1 cellular context compared by ENCODE assay signal in the genomic region with DNA sequence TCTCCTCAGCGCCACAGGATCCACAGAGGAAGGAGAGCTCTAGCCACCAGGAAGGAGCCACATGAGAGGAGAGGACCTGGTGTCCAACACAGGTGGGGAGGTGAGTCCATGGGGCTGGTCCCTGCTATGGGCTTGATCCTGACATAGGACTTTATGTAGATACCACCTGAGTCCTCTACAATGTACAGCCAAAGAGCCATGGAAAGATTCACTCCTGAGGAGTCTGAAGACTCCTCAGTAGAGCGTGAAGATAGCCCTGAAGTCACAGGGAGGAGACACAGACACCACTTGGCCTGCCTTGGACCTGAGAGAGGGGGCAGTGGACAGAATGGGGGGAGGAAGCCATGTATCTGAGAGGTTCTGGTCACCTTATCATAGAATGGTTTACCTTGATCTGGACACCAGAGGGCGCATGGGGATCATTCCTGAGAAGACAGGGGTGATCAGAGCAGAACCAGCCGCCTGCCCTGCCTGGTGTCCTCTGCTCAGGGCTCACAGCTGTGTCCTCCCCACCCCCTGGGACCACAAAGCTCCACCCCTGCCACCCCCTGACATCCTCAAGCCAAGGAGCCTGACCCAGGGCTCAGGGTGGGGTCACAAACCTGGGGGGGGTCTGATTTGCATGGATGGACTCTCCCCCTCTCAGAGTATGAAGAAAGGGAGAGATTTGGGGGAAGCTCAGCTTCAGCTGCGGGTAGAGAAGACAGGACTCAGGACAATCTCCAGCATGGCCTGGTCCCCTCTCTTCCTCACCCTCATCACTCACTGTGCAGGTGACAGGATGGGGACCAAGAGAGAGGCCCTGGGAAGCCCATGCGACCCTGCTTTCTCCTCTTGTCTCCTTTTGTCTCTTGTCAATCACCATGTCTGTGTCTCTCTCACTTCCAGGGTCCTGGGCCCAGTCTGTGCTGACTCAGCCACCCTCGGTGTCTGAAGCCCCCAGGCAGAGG.
TF ChIP-seq lines count a peak whose summit lies in the region.

No MANE protein-coding gene starts in this region.

TF ChIP-seq in GM23338, 12 proteins besides CTCF, POLR2A, EP300 and RAD21 (continued from another document):
- no peak for TF ChIP-seq POLR2AphosphoS5 (IDR thresholded peaks at IDR 0.05; ENCODE audit: low read depth)
- TF ChIP-seq ZNF331 (CRISPR knock-in tag; IDR thresholded peaks at IDR 0.05; ENCODE audit: low read depth): no peak
- no peak for TF ChIP-seq JUNB (IDR thresholded peaks at IDR 0.05; ENCODE audit: unreplicated experiment)
- TF ChIP-seq STAT1 (IDR thresholded peaks at IDR 0.05; ENCODE audit: unreplicated experiment): no peak
- no peak for TF ChIP-seq ZNF114 (CRISPR knock-in tag; IDR thresholded peaks at IDR 0.05)
- TF ChIP-seq EZH2phosphoT487 (IDR thresholded peaks at IDR 0.05; ENCODE audit: unreplicated experiment): no peak
- no peak for TF ChIP-seq EZH2 (IDR thresholded peaks at IDR 0.05; ENCODE audit: low read depth, unreplicated experiment)
- TF ChIP-seq, protein P1, sequence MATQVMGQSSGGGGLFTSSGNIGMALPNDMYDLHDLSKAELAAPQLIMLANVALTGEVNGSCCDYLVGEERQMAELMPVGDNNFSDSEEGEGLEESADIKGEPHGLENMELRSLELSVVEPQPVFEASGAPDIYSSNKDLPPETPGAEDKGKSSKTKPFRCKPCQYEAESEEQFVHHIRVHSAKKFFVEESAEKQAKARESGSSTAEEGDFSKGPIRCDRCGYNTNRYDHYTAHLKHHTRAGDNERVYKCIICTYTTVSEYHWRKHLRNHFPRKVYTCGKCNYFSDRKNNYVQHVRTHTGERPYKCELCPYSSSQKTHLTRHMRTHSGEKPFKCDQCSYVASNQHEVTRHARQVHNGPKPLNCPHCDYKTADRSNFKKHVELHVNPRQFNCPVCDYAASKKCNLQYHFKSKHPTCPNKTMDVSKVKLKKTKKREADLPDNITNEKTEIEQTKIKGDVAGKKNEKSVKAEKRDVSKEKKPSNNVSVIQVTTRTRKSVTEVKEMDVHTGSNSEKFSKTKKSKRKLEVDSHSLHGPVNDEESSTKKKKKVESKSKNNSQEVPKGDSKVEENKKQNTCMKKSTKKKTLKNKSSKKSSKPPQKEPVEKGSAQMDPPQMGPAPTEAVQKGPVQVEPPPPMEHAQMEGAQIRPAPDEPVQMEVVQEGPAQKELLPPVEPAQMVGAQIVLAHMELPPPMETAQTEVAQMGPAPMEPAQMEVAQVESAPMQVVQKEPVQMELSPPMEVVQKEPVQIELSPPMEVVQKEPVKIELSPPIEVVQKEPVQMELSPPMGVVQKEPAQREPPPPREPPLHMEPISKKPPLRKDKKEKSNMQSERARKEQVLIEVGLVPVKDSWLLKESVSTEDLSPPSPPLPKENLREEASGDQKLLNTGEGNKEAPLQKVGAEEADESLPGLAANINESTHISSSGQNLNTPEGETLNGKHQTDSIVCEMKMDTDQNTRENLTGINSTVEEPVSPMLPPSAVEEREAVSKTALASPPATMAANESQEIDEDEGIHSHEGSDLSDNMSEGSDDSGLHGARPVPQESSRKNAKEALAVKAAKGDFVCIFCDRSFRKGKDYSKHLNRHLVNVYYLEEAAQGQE (IDR thresholded peaks at IDR 0.05; ENCODE audit: unreplicated experiment): no peak
- TF ChIP-seq NANOG (IDR thresholded peaks at IDR 0.05; ENCODE audit: borderline replicate concordance): no peak
